8 cellular contexts compared by ENCODE assay signal in the genomic region with DNA sequence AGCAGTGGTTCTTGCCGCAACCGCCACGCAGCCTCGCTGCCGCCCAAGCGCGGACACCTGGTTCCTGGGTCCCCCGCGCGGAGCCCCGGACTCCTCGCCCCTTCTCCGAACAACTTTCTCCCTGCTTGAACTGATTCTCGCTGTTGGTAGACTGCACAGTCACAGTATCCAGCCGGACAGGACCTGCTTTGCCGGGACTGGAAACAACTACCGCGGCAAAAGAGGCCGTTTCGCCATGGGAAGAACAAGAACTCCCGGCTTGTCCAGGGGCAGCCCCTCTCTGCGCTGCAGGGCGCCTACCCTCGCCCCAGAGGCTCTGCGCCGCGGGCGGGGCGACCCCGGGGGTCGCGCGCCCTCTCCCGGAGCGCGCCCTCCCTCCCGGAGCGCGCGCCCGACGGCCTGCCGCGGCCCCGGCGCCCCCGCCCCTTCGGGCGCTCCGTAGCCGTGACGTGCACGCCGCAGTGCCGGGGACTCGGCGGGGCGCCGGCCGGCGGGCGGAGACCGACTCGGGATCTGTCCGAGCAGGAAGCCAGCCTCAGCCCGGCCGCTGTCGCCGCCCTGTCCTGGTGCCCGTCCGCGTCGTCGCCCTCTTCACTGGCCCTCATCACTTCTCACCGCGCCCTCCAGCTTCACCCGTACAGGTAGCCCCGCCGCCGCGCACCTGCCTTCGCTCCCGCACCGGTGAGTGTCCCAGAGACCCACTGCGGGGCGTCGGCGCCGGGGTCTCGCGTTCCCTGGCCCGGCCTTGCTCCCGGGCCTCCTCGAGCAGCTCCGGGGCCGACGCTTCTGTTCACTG. TPM values are rescaled to one million over a fixed set of nuclear protein-coding genes. Genes with fewer than 3 reads are reported as not detected.
A peak's percentile ranks its signal among the peaks of the same experiment; 100 is the strongest.
DNase-seq lines count a peak whose midpoint lies in the region; ATAC-seq and TF ChIP-seq lines count a peak whose summit lies in the region.

A gene (plus strand): TSS at position 497 of the 796 bp plus-strand sequence. CDS start 68,309 bp downstream, outside the sequence.

- ATAC-seq in GM19025 (IDR thresholded peaks at IDR 0.05; ENCODE audit: low read depth, unreplicated experiment): peak; percentile 82
- peak; percentile 75 for ATAC-seq in HG03139 (IDR thresholded peaks at IDR 0.05; ENCODE audit: unreplicated experiment)
- peak; percentile 73 to 80 for ATAC-seq in naive thymus-derived CD8-positive, alpha-beta T cell

- H3K36me3 ChIP-seq in BJ (ENCODE audit: control insufficient read depth, insufficient read depth, low read length): no peaks in the 10 kb centered on the region

- peak within 1 kb of the TSS; percentile 81 for H3K4me3 Mint-ChIP-seq in activated T-helper 2 cell treated with anti-CD3 and anti-CD28 coated beads, Interferon-gamma antibody, Interleukin-2, Interleukin-4, amounts not matched to agents 10 μg/mL and 5 μg/mL and 100 μg/mL, durations not matched to agents 14 hours and 24 hours and 36 hours (ENCODE audit: low read depth)
- H3K4me3 Mint-ChIP-seq in naive thymus-derived CD8-positive, alpha-beta T cell: peak within 1 kb of the TSS; percentile 87 to 97 (median 92)

- peaks cover 9% of the 10 kb centered on the region for H3K4me1 Mint-ChIP-seq in activated T-helper 2 cell treated with anti-CD3 and anti-CD28 coated beads, Interferon-gamma antibody, Interleukin-2, Interleukin-4, amounts not matched to agents 10 μg/mL and 5 μg/mL and 100 μg/mL, durations not matched to agents 14 hours and 24 hours and 36 hours (ENCODE audit: low read depth)
- peaks cover 3 to 20% (median 11%) of the 10 kb centered on the region in 4 donors for H3K4me1 Mint-ChIP-seq in naive thymus-derived CD8-positive, alpha-beta T cell

- intact Hi-C loops in activated T-helper 2 cell treated with anti-CD3 and anti-CD28 coated beads, Interferon-gamma antibody, Interleukin-2, Interleukin-4, amounts not matched to agents 10 μg/mL and 5 μg/mL and 100 μg/mL, durations not matched to agents 14 hours and 24 hours and 36 hours (cut with micrococcal nuclease): no loop called here

- no peak for TF ChIP-seq CTCF in BJ (IDR thresholded peaks at IDR 0.05; ENCODE audit: insufficient read depth, low read depth, low read length)
- TF ChIP-seq CTCF in fibroblast of pulmonary artery (IDR thresholded peaks at IDR 0.05; ENCODE audit: low read length, missing control alignments): no peak

- peaks cover 59% of the 10 kb centered on the region for H3K27me3 Mint-ChIP-seq in activated T-helper 2 cell treated with anti-CD3 and anti-CD28 coated beads, Interferon-gamma antibody, Interleukin-2, Interleukin-4, amounts not matched to agents 10 μg/mL and 5 μg/mL and 100 μg/mL, durations not matched to agents 14 hours and 24 hours and 36 hours (ENCODE audit: low read depth)
- H3K27me3 Mint-ChIP-seq in naive thymus-derived CD8-positive, alpha-beta T cell: peaks cover 14 to 48% (median 35%) of the 10 kb centered on the region in 5 donors

- H3K4me3 ChIP-seq in BJ (ENCODE audit: low read depth, low read length) (peak within 1 kb of the TSS; percentile 99), fibroblast of pulmonary artery (replicated peaks; ENCODE audit: low read depth, low read length) (peak within 1 kb of the TSS; percentile 90)

- peak within 1 kb of the TSS; percentile 80 for H3K27ac ChIP-seq in temporal lobe (ENCODE audit: low read depth, low read length)

- no peaks in the 10 kb centered on the region for H3K27me3 ChIP-seq in BJ (ENCODE audit: control insufficient read depth, insufficient read depth, low read length)

- no peak for DNase-seq in BJ (ENCODE audit: low read depth)
- DNase-seq in NOMO-1 (lab: John Stamatoyannopoulos, UW; ENCODE audit: unreplicated experiment in 2 of 2): peak; percentile 35 to 57
- peak; percentile 22 for DNase-seq in activated T-helper 2 cell treated with anti-CD3 and anti-CD28 coated beads, Interferon-gamma antibody, Interleukin-2, Interleukin-4, amounts not matched to agents 10 μg/mL and 5 μg/mL and 100 μg/mL, durations not matched to agents 14 hours and 24 hours and 36 hours (ENCODE audit: low spot score)
- DNase-seq in fibroblast of pulmonary artery (ENCODE audit: low read depth): peak; percentile 55
- peak; percentile 4 to 65 (median 39) for DNase-seq in naive thymus-derived CD8-positive, alpha-beta T cell

- peaks cover 3% of the 10 kb centered on the region for H3K36me3 Mint-ChIP-seq in activated T-helper 2 cell treated with anti-CD3 and anti-CD28 coated beads, Interferon-gamma antibody, Interleukin-2, Interleukin-4, amounts not matched to agents 10 μg/mL and 5 μg/mL and 100 μg/mL, durations not matched to agents 14 hours and 24 hours and 36 hours (ENCODE audit: low read depth)
- peaks cover 0 to 4% (median 0%) of the 10 kb centered on the region in 3 donors for H3K36me3 Mint-ChIP-seq in naive thymus-derived CD8-positive, alpha-beta T cell

- H3K27ac Mint-ChIP-seq in activated T-helper 2 cell treated with anti-CD3 and anti-CD28 coated beads, Interferon-gamma antibody, Interleukin-2, Interleukin-4, amounts not matched to agents 10 μg/mL and 5 μg/mL and 100 μg/mL, durations not matched to agents 14 hours and 24 hours and 36 hours: no peak within 1 kb of the TSS
- H3K27ac Mint-ChIP-seq in naive thymus-derived CD8-positive, alpha-beta T cell: peak within 1 kb of the TSS in 7 of 10 donors; percentile 64 to 89 (median 81)

- no peaks in the 10 kb centered on the region for H3K9me3 Mint-ChIP-seq in activated T-helper 2 cell treated with anti-CD3 and anti-CD28 coated beads, Interferon-gamma antibody, Interleukin-2, Interleukin-4, amounts not matched to agents 10 μg/mL and 5 μg/mL and 100 μg/mL, durations not matched to agents 14 hours and 24 hours and 36 hours
- H3K9me3 Mint-ChIP-seq in naive thymus-derived CD8-positive, alpha-beta T cell: no peaks in the 10 kb centered on the region

- POLR2A ChIA-PET in BJ (lab: Charles Lee): no interaction called here
- POLR2A ChIA-PET in naive thymus-derived CD8-positive, alpha-beta T cell (lab: Charles Lee): interaction anchor here (0.6 kb wide), 1 partner anchor 522 kb away, joined by 5 read pairs; no protein-coding TSS in a partner anchor

- CTCF ChIA-PET in BJ (lab: Yijun Ruan, JAX): no interaction called here

RNA-seq across cellular contexts. Expression of the gene that starts here (rescaled TPM):
- 4.7 and 8.0 TPM in 2 replicates for polyA plus RNA-seq in BJ (2011; rRNA removed)
- 5.3 and 7.0 TPM in 2 replicates for polyA minus RNA-seq in BJ (2011; rRNA and poly(A)+ RNA removed)
- total RNA-seq in activated T-helper 2 cell treated with anti-CD3 and anti-CD28 coated beads, Interferon-gamma antibody, Interleukin-2, Interleukin-4, amounts not matched to agents 10 μg/mL and 5 μg/mL and 100 μg/mL, durations not matched to agents 14 hours and 24 hours and 36 hours: 0.41 and 0.60 TPM in 2 replicates
- total RNA-seq in naive thymus-derived CD8-positive, alpha-beta T cell: 1 to 10 TPM; 1.5 to 1.8 TPM
- polyA plus RNA-seq in naive thymus-derived CD8-positive, alpha-beta T cell: 1 to 10 TPM in 1 of 3 donors, under 1 TPM in 2; 0.91 to 5.6 (median 0.97) TPM
- 20.9 TPM for total RNA-seq in temporal lobe

Comparison
In these comparisons a context has a peak if more than half of its experiments do, and no peak if none do; other contexts are left out.
1. Peak in DNase-seq in activated T-helper 2 cell treated with anti-CD3 and anti-CD28 coated beads, Interferon-gamma antibody, Interleukin-2, Interleukin-4, amounts not matched to agents 10 μg/mL and 5 μg/mL and 100 μg/mL, durations not matched to agents 14 hours and 24 hours and 36 hours; RNA of the gene not detected or under 1 TPM.